ENCODE assay signal across 8 cellular contexts in genomic region chr12:124720687-124721500, GRCh38.
DNase-seq lines count a peak whose midpoint lies in the region; ATAC-seq and TF ChIP-seq lines count a peak whose summit lies in the region.

No MANE protein-coding gene starts in this region.

- H3K4me1 Mint-ChIP-seq in Calu3 (ENCODE audit: low read depth, unreplicated experiment) (peaks cover 35% of the 10 kb centered on the region), brain (peaks cover 59% of the 10 kb centered on the region)
- H3K4me1 Mint-ChIP-seq in CD8-positive, alpha-beta memory T cell: peaks cover 0 to 2% (median 0%) of the 10 kb centered on the region in 3 donors

- H3K27ac Mint-ChIP-seq in Calu3 (ENCODE audit: unreplicated experiment) (peak overlapping the region; percentile 19), brain (peak overlapping the region; percentile 79 to 99 (median 95))
- no peak overlapping the region for H3K27ac Mint-ChIP-seq in CD8-positive, alpha-beta memory T cell

- no peaks in the 10 kb centered on the region for H3K36me3 ChIP-seq in CD8-positive, alpha-beta memory T cell (ENCODE audit: insufficient read depth, low read length)

- POLR2A ChIA-PET in CD8-positive, alpha-beta memory T cell (lab: Charles Lee): no interaction called here

- DNase-seq in Calu3 (no peak), NCI-H2029 (lab: John Stamatoyannopoulos, UW) (peak; percentile 95), lung microvascular endothelial cell (ENCODE audit: low read depth in 2 of 2) (peak; percentile 97 to 98), cortex of kidney (lab: John Stamatoyannopoulos, UW) (no peak)
- no peak for DNase-seq in CD8-positive, alpha-beta memory T cell

- no peaks in the 10 kb centered on the region for H3K9me3 ChIP-seq in CD8-positive, alpha-beta memory T cell (ENCODE audit: low read length)

- no TSS peak for BruUV-seq in Calu3 (replicated peaks; lab: Mats Ljungman, UMichigan)

- CTCF ChIA-PET in Calu3 (lab: Charles Lee): no interaction called here
- CTCF ChIA-PET in CD8-positive, alpha-beta memory T cell (lab: Charles Lee): no interaction called here

- no peak for TF ChIP-seq CTCF in Calu3 (IDR thresholded peaks at IDR 0.05; ENCODE audit: unreplicated experiment)
- no peak for TF ChIP-seq CTCF in brain (conservative IDR thresholded peaks at IDR 0.05)

- H3K4me3 ChIP-seq in CD8-positive, alpha-beta memory T cell (ENCODE audit: low read length): no peak overlapping the region

- no peak overlapping the region for H3K27ac ChIP-seq in CD8-positive, alpha-beta memory T cell (ENCODE audit: low read depth, low read length)

- no peak overlapping the region for H3K4me3 Mint-ChIP-seq in Calu3 (ENCODE audit: low read depth, unreplicated experiment)
- H3K4me3 Mint-ChIP-seq in brain: peak overlapping the region in 3 of 5 experiments; percentile 19 to 64 (median 29)
- H3K4me3 Mint-ChIP-seq in CD8-positive, alpha-beta memory T cell: no peak overlapping the region

- no peaks in the 10 kb centered on the region for H3K27me3 ChIP-seq in CD8-positive, alpha-beta memory T cell (ENCODE audit: insufficient read depth, low read length, poor library complexity, severe bottlenecking)

- no peaks in the 10 kb centered on the region for H3K4me1 ChIP-seq in CD8-positive, alpha-beta memory T cell (ENCODE audit: insufficient read depth, low read length)

- H3K27me3 Mint-ChIP-seq in Calu3 (ENCODE audit: unreplicated experiment) (no peaks in the 10 kb centered on the region), brain (peaks cover 4% of the 10 kb centered on the region)
- no peaks in the 10 kb centered on the region for H3K27me3 Mint-ChIP-seq in CD8-positive, alpha-beta memory T cell

- ATAC-seq in GM21576 (IDR thresholded peaks at IDR 0.05; ENCODE audit: unreplicated experiment) (no peak), GM19023 (IDR thresholded peaks at IDR 0.05; ENCODE audit: unreplicated experiment) (no peak)

- intact Hi-C loops in Calu3 (cut with micrococcal nuclease; ENCODE audit: unreplicated experiment): loop anchor here (5.0 kb wide), 1 partner anchor 154 kb away; the partner anchor contains the start of gene NCOR2

- H3K9me3 Mint-ChIP-seq in Calu3 (ENCODE audit: low read depth, unreplicated experiment): peaks cover 4% of the 10 kb centered on the region
- H3K9me3 Mint-ChIP-seq in brain: peaks cover 4 to 20% (median 11%) of the 10 kb centered on the region in 5 experiments
- no peaks in the 10 kb centered on the region for H3K9me3 Mint-ChIP-seq in CD8-positive, alpha-beta memory T cell

- H3K36me3 Mint-ChIP-seq in Calu3 (ENCODE audit: insufficient read depth, unreplicated experiment): no peaks in the 10 kb centered on the region
- H3K36me3 Mint-ChIP-seq in brain: no peaks in the 10 kb centered on the region
- no peaks in the 10 kb centered on the region for H3K36me3 Mint-ChIP-seq in CD8-positive, alpha-beta memory T cell

Comparison
In these comparisons a context has a peak if more than half of its experiments do, and no peak if none do; other contexts are left out.
1. DNase-seq: peak in NCI-H2029 (single experiment) and lung microvascular endothelial cell (2 of 2); none in Calu3 (single experiment), cortex of kidney (single experiment) and CD8-positive, alpha-beta memory T cell (0 of 5).
2. H3K27ac Mint-ChIP-seq: peak in Calu3 (single experiment) and brain (5 of 5); none in CD8-positive, alpha-beta memory T cell (0 of 8).
3. H3K4me3 Mint-ChIP-seq: peak in brain (3 of 5); none in Calu3 (single experiment) and CD8-positive, alpha-beta memory T cell (0 of 7).